Comparison of ENCODE assay signal across 8 cellular contexts in the genomic region with DNA sequence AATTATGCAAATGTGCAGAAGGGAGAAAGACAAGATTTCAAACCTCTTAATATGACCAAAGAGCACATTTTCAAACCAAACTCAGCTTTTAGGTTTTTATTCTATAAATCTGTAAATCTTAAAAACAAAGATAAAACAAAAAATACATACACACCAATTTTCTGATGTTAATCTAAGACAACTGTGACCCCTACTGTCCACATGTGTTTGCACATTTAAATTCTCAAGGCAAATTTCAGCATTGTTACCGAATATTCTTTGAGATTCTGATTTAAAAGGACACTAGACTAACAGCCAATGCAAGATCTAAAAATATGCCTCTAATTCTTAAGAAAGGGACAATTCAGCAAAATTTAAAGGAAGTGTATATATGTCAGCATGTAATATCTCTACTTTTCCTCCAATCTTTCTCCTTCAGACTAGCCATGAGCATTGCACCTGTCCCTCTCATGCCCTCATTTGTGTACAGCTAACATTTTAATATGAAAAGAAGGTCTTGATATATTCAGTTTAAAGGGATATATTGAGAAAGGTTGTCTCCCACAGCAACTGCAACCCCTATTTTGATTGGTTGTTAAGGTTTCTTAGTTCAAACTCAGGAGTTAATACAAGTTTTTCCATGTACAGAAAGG.
DNase-seq lines count a peak whose midpoint lies in the region; ATAC-seq, FAIRE-seq and TF ChIP-seq lines count a peak whose summit lies in the region.

No MANE protein-coding gene starts in this region.

- no peak overlapping the region for H3K4me2 ChIP-seq in A549

- H3K27ac ChIP-seq in A549 = no peak overlapping the region
- H3K27ac ChIP-seq in RWPE1 = no peak overlapping the region

- WGBS in A549 (ENCODE audit: missing lambda C conversion rate) = 7% methylated on average over 1 of the region's 1 CpG

- H3K4me1 ChIP-seq in A549 = no peaks in the 10 kb centered on the region

- CTCF ChIA-PET in A549 (lab: Yijun Ruan, JAX) = interaction anchor here (0.6 to 4.6 kb wide), 17 partner anchors 8 to 514 kb away, joined by 3 to 24 read pairs (median 3); no protein-coding TSS in a partner anchor
- CTCF ChIA-PET in RWPE1 (lab: Yijun Ruan, JAX) = interaction anchor here (0.9 to 1.6 kb wide), 3 partner anchors 8 to 135 kb away, joined by 3 to 5 read pairs (median 3); no protein-coding TSS in a partner anchor

- TF ChIP-seq EP300 in A549 (IDR thresholded peaks at IDR 0.05) = no peak

- TF ChIP-seq RAD21 in A549 (conservative IDR thresholded peaks at IDR 0.05 in 1 of 2, IDR thresholded peaks at IDR 0.05 in 1 of 2) = peak; percentile 76 to 87

- DNase-seq in A549 (ENCODE audit: low read depth in 1 of 2, low spot score in 1 of 2) (peak in 1 of 2 experiments; percentile 33), GM13977 (ENCODE audit: low spot score) (no peak), RWPE1 (ENCODE audit: low spot score) (peak; percentile 5), iris pigment epithelial cell (ENCODE audit: low read depth) (peak; percentile 17), KG1 (lab: John Stamatoyannopoulos, UW) (no peak), T-helper 9 cell (no peak), iPS-NIHi11 (ENCODE audit: low spot score) (no peak), C1 segment of cervical spinal cord (lab: John Stamatoyannopoulos, UW) (no peak)

- no peak overlapping the region for H3K4me3 ChIP-seq in A549

- POLR2A ChIA-PET in A549 (lab: Yijun Ruan, JAX) (no interaction called here), RWPE1 (lab: Yijun Ruan, JAX; ENCODE audit: low non-redundant PET) (no interaction called here)

- TF ChIP-seq CTCF in A549 (IDR thresholded peaks at IDR 0.05) (peak; percentile 76), GM13977 (IDR thresholded peaks at IDR 0.05; ENCODE audit: extremely low read depth, insufficient read depth, missing control alignments) (peak; percentile 3), RWPE1 (conservative IDR thresholded peaks at IDR 0.05; ENCODE audit: low read depth) (peak; percentile 50)

- FAIRE-seq in A549 (lab: Jason Lieb, UNC) = peak; percentile 13

- in situ Hi-C loops in GM13977 (cut with MboI; ENCODE audit: low pct_unique_long_range_greater_than_20kb, low sequenced_read_pairs, unreplicated experiment) = no loop called here

- no peak for ATAC-seq in A549

- no peaks in the 10 kb centered on the region for H3K9me3 ChIP-seq in A549

- no peak for TF ChIP-seq POLR2A in A549 (IDR thresholded peaks at IDR 0.05; ENCODE audit: low read length)

TF ChIP-seq in A549, 52 proteins besides CTCF, POLR2A, EP300 and RAD21:
- TF ChIP-seq SMC3 (IDR thresholded peaks at IDR 0.05) = peak; percentile 84
- TF ChIP-seq, protein P1, sequence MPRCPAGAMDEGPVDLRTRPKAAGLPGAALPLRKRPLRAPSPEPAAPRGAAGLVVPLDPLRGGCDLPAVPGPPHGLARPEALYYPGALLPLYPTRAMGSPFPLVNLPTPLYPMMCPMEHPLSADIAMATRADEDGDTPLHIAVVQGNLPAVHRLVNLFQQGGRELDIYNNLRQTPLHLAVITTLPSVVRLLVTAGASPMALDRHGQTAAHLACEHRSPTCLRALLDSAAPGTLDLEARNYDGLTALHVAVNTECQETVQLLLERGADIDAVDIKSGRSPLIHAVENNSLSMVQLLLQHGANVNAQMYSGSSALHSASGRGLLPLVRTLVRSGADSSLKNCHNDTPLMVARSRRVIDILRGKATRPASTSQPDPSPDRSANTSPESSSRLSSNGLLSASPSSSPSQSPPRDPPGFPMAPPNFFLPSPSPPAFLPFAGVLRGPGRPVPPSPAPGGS (IDR thresholded peaks at IDR 0.05) = no peak

Comparison
In these comparisons a context has a peak if more than half of its experiments do, and no peak if none do; other contexts are left out.
1. DNase-seq: peak in RWPE1 (single experiment) and iris pigment epithelial cell (single experiment); none in GM13977 (single experiment), KG1 (single experiment), T-helper 9 cell (single experiment), iPS-NIHi11 (single experiment) and C1 segment of cervical spinal cord (0 of 14).
2. CTCF ChIP-seq: peak in every context shown above with its lines; median percentile 76 in A549; 50 in RWPE1; 3 in GM13977.